Comparison of ENCODE assay signal across 13 cellular contexts in genomic region chrX:19332983-19333382, GRCh38. TPM values are rescaled to one million over a fixed set of nuclear protein-coding genes. Genes with fewer than 3 reads are reported as not detected.
DNase-seq lines count a peak whose midpoint lies in the region; ATAC-seq and TF ChIP-seq lines count a peak whose summit lies in the region.
"Had no signal": no experiment of that assay in that cellular context is flagged by ENCODE, and none has a peak within 500 bp of the region (broad histone marks: within the 10 kb centered on the region; RNA-seq: fewer than 3 reads in every experiment).

No MANE protein-coding gene starts in this region.

- peaks cover 5% of the 10 kb centered on the region for H3K9me3 ChIP-seq in neural progenitor cell (ENCODE audit: low read depth)

- no peak overlapping the region for H3K4me2 ChIP-seq in neural progenitor cell

- H3K4me1 ChIP-seq in neural progenitor cell: no peaks in the 10 kb centered on the region

- H3K4me1 Mint-ChIP-seq in neural progenitor cell: no peaks in the 10 kb centered on the region
- H3K4me1 Mint-ChIP-seq: T-cell had no signal

- no peak for TF ChIP-seq CTCF in neural progenitor cell (IDR thresholded peaks at IDR 0.05)

- no peak for ATAC-seq in HG03108 (IDR thresholded peaks at IDR 0.05; ENCODE audit: unreplicated experiment)
- ATAC-seq: activated naive CD4-positive, alpha-beta T cell treated with anti-CD3 and anti-CD28 coated beads, Interleukin-2, amount 50 U/mL, for 72 hours; T-cell had no signal

- no peaks in the 10 kb centered on the region for H3F3A ChIP-seq in neural progenitor cell (ENCODE audit: low read depth)

- peak; percentile 14 for DNase-seq in DMS79 (lab: John Stamatoyannopoulos, UW)
- DNase-seq in NCI-H1092 treated with DMSO at 0.1 percent for 48 hours (lab: John Stamatoyannopoulos, UW): peak; percentile 59
- peak; percentile 57 for DNase-seq in cerebellar cortex (ENCODE audit: low spot score)
- DNase-seq in lung microvascular endothelial cell (ENCODE audit: low read depth in 2 of 2): peak; percentile 22
- no peak for DNase-seq in GDM1 (lab: John Stamatoyannopoulos, UW)
- DNase-seq in neural progenitor cell (ENCODE audit: low spot score): no peak
- no peak for DNase-seq in COLO829 (ENCODE audit: low spot score)
- DNase-seq: CD8-positive, alpha-beta memory T cell; naive B cell; NCI-H526 treated with DMSO at 0.1 percent for 48 hours; T-cell had no signal

- H4K20me1 ChIP-seq in neural progenitor cell (ENCODE audit: low read depth): no peaks in the 10 kb centered on the region

- H3K4me3 Mint-ChIP-seq in neural progenitor cell: no peak overlapping the region
- H3K4me3 Mint-ChIP-seq: CD8-positive, alpha-beta memory T cell; naive B cell; T-cell had no signal

- no peak overlapping the region for H2AFZ ChIP-seq in neural progenitor cell (replicated peaks)

- H3K36me3 Mint-ChIP-seq in neural progenitor cell: peaks cover 1% of the 10 kb centered on the region
- H3K36me3 Mint-ChIP-seq: activated naive CD4-positive, alpha-beta T cell treated with anti-CD3 and anti-CD28 coated beads, Interleukin-2, amount 50 U/mL, for 72 hours; CD8-positive, alpha-beta memory T cell; T-cell had no signal

- peaks cover 33% of the 10 kb centered on the region for H3K9me3 Mint-ChIP-seq in neural progenitor cell
- H3K9me3 Mint-ChIP-seq: activated naive CD4-positive, alpha-beta T cell treated with anti-CD3 and anti-CD28 coated beads, Interleukin-2, amount 50 U/mL, for 72 hours had no signal

- no peak overlapping the region for H3K27ac ChIP-seq in neural progenitor cell

- peaks cover 2% of the 10 kb centered on the region for H3K27me3 Mint-ChIP-seq in neural progenitor cell (ENCODE audit: insufficient read depth, low read depth)

- no peak overlapping the region for H3K9ac ChIP-seq in neural progenitor cell

- no peaks in the 10 kb centered on the region for H3K27me3 ChIP-seq in neural progenitor cell

- H3K36me3 ChIP-seq in neural progenitor cell: no peaks in the 10 kb centered on the region

- H3K27ac Mint-ChIP-seq in neural progenitor cell: no peak overlapping the region
- H3K27ac Mint-ChIP-seq: activated naive CD4-positive, alpha-beta T cell treated with anti-CD3 and anti-CD28 coated beads, Interleukin-2, amount 50 U/mL, for 72 hours; CD8-positive, alpha-beta memory T cell; T-cell had no signal

- H3K79me2 ChIP-seq in neural progenitor cell (ENCODE audit: low read depth): no peaks in the 10 kb centered on the region

- no peak overlapping the region for H3K4me3 ChIP-seq in neural progenitor cell

RNA-seq across cellular contexts. Expression of gene PDHA1, which starts 10.7 kb away (rescaled TPM):
- total RNA-seq in lung microvascular endothelial cell (54.8 and 63.4 TPM in 2 replicates), neural progenitor cell (ENCODE audit: low replicate concordance) (101 and 147 TPM in 2 replicates)

Comparison
In these comparisons a context has a peak if more than half of its experiments do, and no peak if none do; other contexts are left out.
1. DNase-seq: peak in DMS79 (single experiment), NCI-H1092 treated with DMSO at 0.1 percent for 48 hours (single experiment), cerebellar cortex (single experiment) and lung microvascular endothelial cell (2 of 2); none in GDM1 (single experiment), neural progenitor cell (single experiment) and COLO829 (single experiment).